Comparison of ENCODE assay signal across 1 cellular context in the genomic region with DNA sequence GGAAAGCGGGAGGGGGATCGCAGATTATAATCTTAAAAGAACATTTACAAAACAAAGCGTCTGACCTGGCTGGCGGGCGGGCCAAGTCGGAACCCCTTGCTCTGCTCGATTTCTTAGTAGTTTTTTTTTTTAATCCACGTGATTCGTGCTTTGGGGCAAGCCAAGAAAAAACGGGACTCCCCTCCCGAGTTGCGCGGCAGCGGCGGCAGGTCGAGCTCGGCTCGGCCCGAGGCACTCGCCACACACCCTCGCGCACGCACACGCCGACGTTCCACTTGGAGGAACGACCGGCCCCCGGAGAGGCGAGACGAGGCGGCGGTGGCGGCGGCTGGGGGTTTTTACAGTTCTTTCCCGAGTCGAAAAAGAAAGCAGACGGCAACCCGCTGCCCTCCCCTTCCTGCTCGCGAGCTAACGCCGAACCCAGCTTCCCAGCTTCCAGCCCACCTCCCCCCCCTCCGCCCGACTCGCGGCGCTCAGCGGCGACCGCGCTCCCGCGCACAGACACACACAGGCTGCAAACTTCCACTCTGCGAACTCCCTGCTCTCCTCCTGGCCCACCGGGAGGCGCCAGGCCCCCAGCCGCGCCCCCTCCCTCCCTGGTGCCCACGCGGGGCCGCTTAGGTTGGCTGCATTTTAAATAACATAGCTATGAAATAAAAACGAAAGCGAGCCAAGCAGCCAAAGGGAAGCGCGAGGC.
TF ChIP-seq lines count a peak whose summit lies in the region.

No MANE protein-coding gene starts in this region.

TF ChIP-seq in H1, 55 proteins besides CTCF, POLR2A, EP300 and RAD21 (continued from another document):
- TF ChIP-seq, protein P1, sequence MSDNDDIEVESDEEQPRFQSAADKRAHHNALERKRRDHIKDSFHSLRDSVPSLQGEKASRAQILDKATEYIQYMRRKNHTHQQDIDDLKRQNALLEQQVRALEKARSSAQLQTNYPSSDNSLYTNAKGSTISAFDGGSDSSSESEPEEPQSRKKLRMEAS (IDR thresholded peaks at IDR 0.05) = no peak
- TF ChIP-seq BCL11A (IDR thresholded peaks at IDR 0.05; ENCODE audit: low read depth in 2 of 2, low read length in 2 of 2) = no peak
- TF ChIP-seq, protein P2, sequence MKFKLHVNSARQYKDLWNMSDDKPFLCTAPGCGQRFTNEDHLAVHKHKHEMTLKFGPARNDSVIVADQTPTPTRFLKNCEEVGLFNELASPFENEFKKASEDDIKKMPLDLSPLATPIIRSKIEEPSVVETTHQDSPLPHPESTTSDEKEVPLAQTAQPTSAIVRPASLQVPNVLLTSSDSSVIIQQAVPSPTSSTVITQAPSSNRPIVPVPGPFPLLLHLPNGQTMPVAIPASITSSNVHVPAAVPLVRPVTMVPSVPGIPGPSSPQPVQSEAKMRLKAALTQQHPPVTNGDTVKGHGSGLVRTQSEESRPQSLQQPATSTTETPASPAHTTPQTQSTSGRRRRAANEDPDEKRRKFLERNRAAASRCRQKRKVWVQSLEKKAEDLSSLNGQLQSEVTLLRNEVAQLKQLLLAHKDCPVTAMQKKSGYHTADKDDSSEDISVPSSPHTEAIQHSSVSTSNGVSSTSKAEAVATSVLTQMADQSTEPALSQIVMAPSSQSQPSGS (IDR thresholded peaks at IDR 0.05; ENCODE audit: low read length) = no peak
- no peak for TF ChIP-seq PHF8 (conservative IDR thresholded peaks at IDR 0.05; ENCODE audit: low read depth, low read length)
- no peak for TF ChIP-seq KDM5A (IDR thresholded peaks at IDR 0.05; ENCODE audit: low read length)
- no peak for TF ChIP-seq E2F6 (IDR thresholded peaks at IDR 0.05)
- TF ChIP-seq SP2 (IDR thresholded peaks at IDR 0.05; ENCODE audit: low read length) = no peak
- no peak for TF ChIP-seq FOSL1 (IDR thresholded peaks at IDR 0.05; ENCODE audit: insufficient read depth, low read depth, low read length)
